23 cellular contexts compared by ENCODE assay signal in the genomic region with DNA sequence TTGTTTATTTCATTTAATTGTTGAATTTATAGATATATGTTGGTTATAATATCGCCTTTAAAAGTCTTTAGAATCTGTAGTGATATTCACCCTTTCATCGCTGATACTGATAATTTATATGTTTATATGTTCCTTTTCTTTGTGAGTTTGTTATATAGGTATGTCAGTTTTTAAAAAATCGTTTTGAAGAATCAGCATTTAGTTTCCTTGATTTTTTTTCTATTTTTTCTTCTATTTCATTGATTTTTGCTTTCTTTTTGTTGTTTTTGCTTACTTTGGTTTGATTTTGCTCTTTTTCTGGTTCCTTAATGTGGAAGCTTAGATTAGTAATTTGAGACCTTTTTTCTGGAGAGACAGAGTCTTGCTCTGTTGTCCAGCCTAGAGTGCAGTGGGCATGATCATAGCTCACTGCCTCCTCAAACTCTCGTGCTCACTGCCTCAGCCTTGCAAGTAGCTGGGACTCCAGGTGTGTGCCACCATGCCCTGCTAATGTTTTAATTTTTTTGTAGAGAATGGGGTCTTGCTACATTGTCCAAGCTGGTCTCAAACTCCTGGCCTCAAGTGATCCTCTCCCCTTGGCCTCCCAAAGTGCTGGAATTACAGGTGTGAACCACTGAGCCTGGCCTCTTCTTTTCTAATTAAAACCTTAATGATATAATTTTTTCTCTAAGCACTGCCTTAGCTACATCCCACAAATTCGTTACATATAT. TPM values are rescaled to one million over a fixed set of nuclear protein-coding genes. Genes with fewer than 3 reads are reported as not detected.
A peak's percentile ranks its signal among the peaks of the same experiment; 100 is the strongest.
DNase-seq lines count a peak whose midpoint lies in the region; ATAC-seq lines count a peak whose summit lies in the region.
"Had no signal": no experiment of that assay in that cellular context is flagged by ENCODE, and none has a peak within 500 bp of the region (broad histone marks: within the 10 kb centered on the region; RNA-seq: fewer than 3 reads in every experiment).

No MANE protein-coding gene starts in this region.

- CTCF ChIA-PET in activated CD4-positive, alpha-beta T cell treated with anti-CD3 and anti-CD28 coated beads for 36 hours (lab: Charles Lee): interaction anchor here (0.9 to 3.9 kb wide), 6 partner anchors 10 to 118 kb away, joined by 3 to 18 read pairs (median 5); no protein-coding TSS in a partner anchor

- no peak for ATAC-seq in activated CD4-positive, alpha-beta T cell treated with anti-CD3 and anti-CD28 coated beads for 36 hours
- ATAC-seq in stimulated activated naive CD8-positive, alpha-beta T cell treated with anti-CD3 and anti-CD28 coated beads, Interleukin-15, Interleukin-2, amounts not matched to agents 100 U/mL and 50 U/mL, for 24 hours: no peak
- no peak for ATAC-seq in effector memory CD8-positive, alpha-beta T cell (replicated peaks)
- ATAC-seq: esophagus mucosa, foreskin keratinocyte had no signal

- no peak overlapping the region for H3K4me3 Mint-ChIP-seq in activated CD4-positive, alpha-beta T cell treated with anti-CD3 and anti-CD28 coated beads for 36 hours
- H3K4me3 Mint-ChIP-seq in stimulated activated naive CD8-positive, alpha-beta T cell treated with anti-CD3 and anti-CD28 coated beads, Interleukin-15, Interleukin-2, amounts not matched to agents 100 ng/mL and 50 ng/mL, for 24 hours: no peak overlapping the region
- peak overlapping the region; percentile 5 to 83 for H3K4me3 Mint-ChIP-seq in effector memory CD8-positive, alpha-beta T cell
- H3K4me3 Mint-ChIP-seq: activated CD4-positive, alpha-beta T cell treated with anti-CD3 and anti-CD28 coated beads, Interleukin-2, amount 10 ng/mL, durations not matched to agents 7 days and 5 days; neural progenitor cell had no signal

- peaks cover 24% of the 10 kb centered on the region for H3K36me3 Mint-ChIP-seq in activated CD4-positive, alpha-beta T cell treated with anti-CD3 and anti-CD28 coated beads for 36 hours (ENCODE audit: low read depth)
- peaks cover 39% of the 10 kb centered on the region for H3K36me3 Mint-ChIP-seq in stimulated activated naive CD8-positive, alpha-beta T cell treated with anti-CD3 and anti-CD28 coated beads, Interleukin-15, Interleukin-2, amounts not matched to agents 100 ng/mL and 50 ng/mL, for 24 hours (ENCODE audit: low read depth)
- H3K36me3 Mint-ChIP-seq in effector memory CD8-positive, alpha-beta T cell (ENCODE audit: insufficient read depth): peaks cover 43% of the 10 kb centered on the region

- no peaks in the 10 kb centered on the region for H3K27me3 Mint-ChIP-seq in activated CD4-positive, alpha-beta T cell treated with anti-CD3 and anti-CD28 coated beads for 36 hours
- no peaks in the 10 kb centered on the region for H3K27me3 Mint-ChIP-seq in stimulated activated naive CD8-positive, alpha-beta T cell treated with anti-CD3 and anti-CD28 coated beads, Interleukin-15, Interleukin-2, amounts not matched to agents 100 ng/mL and 50 ng/mL, for 24 hours
- no peaks in the 10 kb centered on the region for H3K27me3 Mint-ChIP-seq in effector memory CD8-positive, alpha-beta T cell
- H3K27me3 Mint-ChIP-seq: activated CD4-positive, alpha-beta T cell treated with anti-CD3 and anti-CD28 coated beads, Interleukin-2, amount 10 ng/mL, durations not matched to agents 7 days and 5 days had no signal

- DNase-seq in activated CD4-positive, alpha-beta T cell treated with anti-CD3 and anti-CD28 coated beads for 36 hours: no peak
- no peak for DNase-seq in activated CD4-positive, alpha-beta T cell treated with anti-CD3 and anti-CD28 coated beads for 48 hours
- DNase-seq in stimulated activated naive CD8-positive, alpha-beta T cell treated with anti-CD3 and anti-CD28 coated beads, Interleukin-15, Interleukin-2, amounts not matched to agents 100 U/mL and 50 U/mL, for 24 hours: no peak
- no peak for DNase-seq in effector memory CD8-positive, alpha-beta T cell
- DNase-seq in hippocampal formation (lab: John Stamatoyannopoulos, UW) (no peak), posterior cingulate gyrus (no peak), NCI-H446 treated with DMSO at 0.1 percent for 48 hours (lab: John Stamatoyannopoulos, UW) (no peak)
- DNase-seq: activated CD4-positive, alpha-beta T cell treated with anti-CD3 and anti-CD28 coated beads, Interleukin-2, amount 10 ng/mL, durations not matched to agents 7 days and 5 days; activated CD8-positive, alpha-beta memory T cell treated with anti-CD3 and anti-CD28 coated beads, Interleukin-2, amount 50 U/mL, for 4 hours; activated naive CD4-positive, alpha-beta T cell; amygdala; colonic mucosa; DMS53; foreskin keratinocyte; GDM1; islet precursor cell; NCI-H1436 treated with DMSO at 0.1 percent for 48 hours; NCI-H510A; NK-92 treated with Interleukin-12 subunit alpha and Interleukin-12 subunit beta, amount 100 ng/mL, for 24 hours; upper lobe of left lung had no signal

- H3K27ac Mint-ChIP-seq in activated CD4-positive, alpha-beta T cell treated with anti-CD3 and anti-CD28 coated beads for 36 hours: peak overlapping the region; percentile 80
- peak overlapping the region; percentile 21 for H3K27ac Mint-ChIP-seq in stimulated activated naive CD8-positive, alpha-beta T cell treated with anti-CD3 and anti-CD28 coated beads, Interleukin-15, Interleukin-2, amounts not matched to agents 100 ng/mL and 50 ng/mL, for 24 hours
- H3K27ac Mint-ChIP-seq in effector memory CD8-positive, alpha-beta T cell: peak overlapping the region in 1 of 2 donors; percentile 59
- H3K27ac Mint-ChIP-seq: activated CD4-positive, alpha-beta T cell treated with anti-CD3 and anti-CD28 coated beads, Interleukin-2, amount 10 ng/mL, durations not matched to agents 7 days and 5 days; neural progenitor cell had no signal

- peaks cover 76% of the 10 kb centered on the region for H3K4me1 Mint-ChIP-seq in activated CD4-positive, alpha-beta T cell treated with anti-CD3 and anti-CD28 coated beads for 36 hours
- peaks cover 79% of the 10 kb centered on the region for H3K4me1 Mint-ChIP-seq in stimulated activated naive CD8-positive, alpha-beta T cell treated with anti-CD3 and anti-CD28 coated beads, Interleukin-15, Interleukin-2, amounts not matched to agents 100 ng/mL and 50 ng/mL, for 24 hours (ENCODE audit: low read depth)
- peaks cover 51 to 61% of the 10 kb centered on the region in 2 donors for H3K4me1 Mint-ChIP-seq in effector memory CD8-positive, alpha-beta T cell (ENCODE audit: low read depth in 2 of 2)

- intact Hi-C loops in activated CD4-positive, alpha-beta T cell treated with anti-CD3 and anti-CD28 coated beads for 36 hours (cut with DNase I, micrococcal nuclease): no loop called here
- intact Hi-C loops in posterior cingulate gyrus (cut with DNase I): no loop called here

- POLR2A ChIA-PET in activated CD4-positive, alpha-beta T cell treated with anti-CD3 and anti-CD28 coated beads for 36 hours (lab: Charles Lee): no interaction called here

- H3K9me3 Mint-ChIP-seq in activated CD4-positive, alpha-beta T cell treated with anti-CD3 and anti-CD28 coated beads for 36 hours (ENCODE audit: low read depth): no peaks in the 10 kb centered on the region
- H3K9me3 Mint-ChIP-seq in stimulated activated naive CD8-positive, alpha-beta T cell treated with anti-CD3 and anti-CD28 coated beads, Interleukin-15, Interleukin-2, amounts not matched to agents 100 ng/mL and 50 ng/mL, for 24 hours: no peaks in the 10 kb centered on the region
- no peaks in the 10 kb centered on the region for H3K9me3 Mint-ChIP-seq in effector memory CD8-positive, alpha-beta T cell
- H3K9me3 Mint-ChIP-seq: activated CD4-positive, alpha-beta T cell treated with anti-CD3 and anti-CD28 coated beads, Interleukin-2, amount 10 ng/mL, durations not matched to agents 7 days and 5 days had no signal

RNA-seq across cellular contexts. Expression of a gene that starts 7.5 kb away (rescaled TPM):
- 100 to 1,000 TPM; 170 to 179 TPM for total RNA-seq in activated CD4-positive, alpha-beta T cell treated with anti-CD3 and anti-CD28 coated beads for 36 hours

RNA-seq across cellular contexts. Expression of a gene that starts 18.8 kb away (rescaled TPM):
- 1 to 10 TPM; 6.0 to 7.7 TPM for total RNA-seq in activated CD4-positive, alpha-beta T cell treated with anti-CD3 and anti-CD28 coated beads for 36 hours

RNA-seq across cellular contexts. Expression of a gene that starts 57.0 kb away (rescaled TPM):
- 10 to 100 TPM; 15.4 to 16.9 TPM for total RNA-seq in activated CD4-positive, alpha-beta T cell treated with anti-CD3 and anti-CD28 coated beads for 36 hours

Comparison
In these comparisons a context has a peak if more than half of its experiments do, and no peak if none do; other contexts are left out.
1. H3K4me3 Mint-ChIP-seq: peak in effector memory CD8-positive, alpha-beta T cell (2 of 2); none in activated CD4-positive, alpha-beta T cell treated with anti-CD3 and anti-CD28 coated beads for 36 hours (single experiment) and stimulated activated naive CD8-positive, alpha-beta T cell treated with anti-CD3 and anti-CD28 coated beads, Interleukin-15, Interleukin-2, amounts not matched to agents 100 ng/mL and 50 ng/mL, for 24 hours (single experiment).